Comparison of ENCODE assay signal across 25 cellular contexts in the genomic region with DNA sequence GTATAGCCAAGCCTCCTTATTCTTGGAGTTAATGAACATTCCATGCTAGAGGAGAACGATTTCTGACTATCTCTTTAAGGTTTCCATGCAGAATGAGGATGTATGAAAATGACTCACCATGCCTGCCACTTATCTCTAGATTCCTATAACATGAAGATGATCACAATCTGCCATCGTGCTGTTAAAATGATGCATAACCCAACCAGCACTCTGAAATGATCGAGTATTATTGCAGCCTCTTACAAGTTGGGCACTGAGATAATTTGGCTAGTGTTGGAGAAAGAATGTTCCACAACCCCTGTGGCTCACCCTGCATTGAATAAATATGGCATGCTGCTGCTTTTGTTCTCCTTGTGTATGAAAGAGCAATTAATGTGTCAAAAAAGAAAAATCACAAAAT.
DNase-seq lines count a peak whose midpoint lies in the region; ATAC-seq and TF ChIP-seq lines count a peak whose summit lies in the region.
"Had no signal": no experiment of that assay in that cellular context is flagged by ENCODE, and none has a peak within 500 bp of the region (broad histone marks: within the 10 kb centered on the region; RNA-seq: fewer than 3 reads in every experiment).

No MANE protein-coding gene starts in this region.

- H3K36me3 ChIP-seq in mesenchymal stem cell (ENCODE audit: control insufficient read depth in 1 of 2, insufficient read depth in 2 of 2, low read depth in 1 of 2, low read length in 2 of 2), result no peaks in the 10 kb centered on the region
- no peaks in the 10 kb centered on the region for H3K36me3 ChIP-seq in esophagus squamous epithelium
- H3K36me3 ChIP-seq: BLaER1 treated with 17β-estradiol and CSF1 and Interleukin-3, amounts not matched to agents 10 nM and 100 nM; SJCRH30 had no signal

- H3K4me3 ChIP-seq in mesenchymal stem cell (ENCODE audit: insufficient read depth in 1 of 2, low read depth in 1 of 2, low read length in 2 of 2), result no peak overlapping the region
- no peak overlapping the region for H3K4me3 ChIP-seq in esophagus squamous epithelium
- H3K4me3 ChIP-seq: BLaER1 treated with 17β-estradiol and CSF1 and Interleukin-3, amounts not matched to agents 10 nM and 100 nM; GM23248; SJCRH30 had no signal

- no peaks in the 10 kb centered on the region for H3K27me3 ChIP-seq in mesenchymal stem cell (ENCODE audit: control insufficient read depth in 1 of 2, insufficient read depth in 1 of 2, low read length in 2 of 2)
- H3K27me3 ChIP-seq in esophagus squamous epithelium, result no peaks in the 10 kb centered on the region
- H3K27me3 ChIP-seq: BLaER1 treated with 17β-estradiol and CSF1 and Interleukin-3, amounts not matched to agents 10 nM and 100 nM; SJCRH30 had no signal

- DNase-seq in A172 (ENCODE audit: low spot score), result peak; percentile 15
- peak; percentile 4 for DNase-seq in HT1080 (ENCODE audit: low read depth)
- DNase-seq in RKO (ENCODE audit: low spot score), result peak; percentile 8
- peak; percentile 26 for DNase-seq in mesenchymal stem cell
- no peak for DNase-seq in foreskin melanocyte
- DNase-seq in esophagus squamous epithelium (lab: John Stamatoyannopoulos, UW), result no peak
- DNase-seq in dedifferentiated amniotic fluid mesenchymal stem cell (ENCODE audit: extremely low spot score), result no peak
- DNase-seq: 8988T; AML-193; CD4-positive, alpha-beta T cell; COR-L47; DMS79 treated with DMSO at 0.1 percent for 48 hours; GM23248; H9; NCI-H1048; NCI-H1694; NCI-H2029 treated with DMSO at 0.1 percent for 48 hours; NCI-H2171; NCI-H524; NCI-H774; SJCRH30; T-cell had no signal

- intact Hi-C loops in esophagus squamous epithelium (cut with DNase I), result no loop called here

- no peak overlapping the region for H3K14ac ChIP-seq in mesenchymal stem cell (ENCODE audit: low read length in 2 of 2)

- H3K4me1 ChIP-seq in mesenchymal stem cell (ENCODE audit: control insufficient read depth, insufficient read depth, low read depth, low read length) (no peaks in the 10 kb centered on the region), esophagus squamous epithelium (no peaks in the 10 kb centered on the region)
- H3K4me1 ChIP-seq: BLaER1 treated with 17β-estradiol and CSF1 and Interleukin-3, amounts not matched to agents 10 nM and 100 nM; SJCRH30 had no signal

- ATAC-seq in HG02884 (IDR thresholded peaks at IDR 0.05; ENCODE audit: unreplicated experiment), result no peak
- ATAC-seq: Right ventricle myocardium inferior, T-cell had no signal

- H2AK5ac ChIP-seq in mesenchymal stem cell (ENCODE audit: low read length, severe bottlenecking), result no peak overlapping the region

- no peaks in the 10 kb centered on the region for H3K79me1 ChIP-seq in mesenchymal stem cell (replicated peaks; ENCODE audit: low read length, poor library complexity, severe bottlenecking)

- no peak overlapping the region for H3K9ac ChIP-seq in mesenchymal stem cell (ENCODE audit: low read length)
- H3K9ac ChIP-seq: BLaER1 treated with 17β-estradiol and CSF1 and Interleukin-3, amounts not matched to agents 10 nM and 100 nM; GM23248 had no signal

- H3K4ac ChIP-seq in mesenchymal stem cell (ENCODE audit: low read depth in 1 of 2, low read length in 2 of 2), result no peak overlapping the region

- no peak overlapping the region for H3K18ac ChIP-seq in mesenchymal stem cell (ENCODE audit: low read depth in 1 of 2, low read length in 2 of 2)

- no peak overlapping the region for H2BK5ac ChIP-seq in mesenchymal stem cell (ENCODE audit: low read depth, low read length, poor library complexity, severe bottlenecking)

- no peak overlapping the region for H2BK12ac ChIP-seq in mesenchymal stem cell (ENCODE audit: low read length in 2 of 2)

- H4K8ac ChIP-seq in mesenchymal stem cell (ENCODE audit: low read length), result no peak overlapping the region

- no peak overlapping the region for H3K23ac ChIP-seq in mesenchymal stem cell (ENCODE audit: low read length in 2 of 2)

- H3K27ac ChIP-seq in mesenchymal stem cell (ENCODE audit: low read length, poor library complexity, severe bottlenecking) (no peak overlapping the region), esophagus squamous epithelium (no peak overlapping the region)
- H3K27ac ChIP-seq: BLaER1 treated with 17β-estradiol and CSF1 and Interleukin-3, amounts not matched to agents 10 nM and 100 nM; GM23248; SJCRH30 had no signal

- TF ChIP-seq CTCF in esophagus squamous epithelium (IDR thresholded peaks at IDR 0.05), result no peak

- H3K4me2 ChIP-seq in mesenchymal stem cell (ENCODE audit: low read length, poor library complexity, severe bottlenecking), result no peak overlapping the region
- H3K4me2 ChIP-seq: BLaER1 treated with 17β-estradiol and CSF1 and Interleukin-3, amounts not matched to agents 10 nM and 100 nM had no signal

- no peak overlapping the region for H2BK120ac ChIP-seq in mesenchymal stem cell (ENCODE audit: low read depth, low read length)

- TF ChIP-seq POLR2A in esophagus squamous epithelium (IDR thresholded peaks at IDR 0.05), result no peak

- no peak overlapping the region for H2BK15ac ChIP-seq in mesenchymal stem cell (ENCODE audit: low read depth, poor library complexity, severe bottlenecking)

- WGBS in mesenchymal stem cell, result 60% methylated on average over 1 of the region's 3 CpGs
- 36 to 48% methylated on average over 3 of the region's 3 CpGs for WGBS in esophagus squamous epithelium, 2 donors

- no peak overlapping the region for H2AFZ ChIP-seq in mesenchymal stem cell (ENCODE audit: low read depth, low read length)
- H2AFZ ChIP-seq: GM23248 had no signal

- H3K9me3 ChIP-seq in mesenchymal stem cell (ENCODE audit: control insufficient read depth, low read length), result peaks cover 7% of the 10 kb centered on the region
- no peaks in the 10 kb centered on the region for H3K9me3 ChIP-seq in esophagus squamous epithelium
- H3K9me3 ChIP-seq: SJCRH30 had no signal

- no peak overlapping the region for H4K91ac ChIP-seq in mesenchymal stem cell (ENCODE audit: low read length)

Comparison
In these comparisons a context has a peak if more than half of its experiments do, and no peak if none do; other contexts are left out.
1. DNase-seq: peak in A172 (single experiment), HT1080 (single experiment), RKO (single experiment) and mesenchymal stem cell (single experiment); none in foreskin melanocyte (single experiment), esophagus squamous epithelium (single experiment) and dedifferentiated amniotic fluid mesenchymal stem cell (single experiment).